ENCODE assay signal across 13 cellular contexts in the genomic region with DNA sequence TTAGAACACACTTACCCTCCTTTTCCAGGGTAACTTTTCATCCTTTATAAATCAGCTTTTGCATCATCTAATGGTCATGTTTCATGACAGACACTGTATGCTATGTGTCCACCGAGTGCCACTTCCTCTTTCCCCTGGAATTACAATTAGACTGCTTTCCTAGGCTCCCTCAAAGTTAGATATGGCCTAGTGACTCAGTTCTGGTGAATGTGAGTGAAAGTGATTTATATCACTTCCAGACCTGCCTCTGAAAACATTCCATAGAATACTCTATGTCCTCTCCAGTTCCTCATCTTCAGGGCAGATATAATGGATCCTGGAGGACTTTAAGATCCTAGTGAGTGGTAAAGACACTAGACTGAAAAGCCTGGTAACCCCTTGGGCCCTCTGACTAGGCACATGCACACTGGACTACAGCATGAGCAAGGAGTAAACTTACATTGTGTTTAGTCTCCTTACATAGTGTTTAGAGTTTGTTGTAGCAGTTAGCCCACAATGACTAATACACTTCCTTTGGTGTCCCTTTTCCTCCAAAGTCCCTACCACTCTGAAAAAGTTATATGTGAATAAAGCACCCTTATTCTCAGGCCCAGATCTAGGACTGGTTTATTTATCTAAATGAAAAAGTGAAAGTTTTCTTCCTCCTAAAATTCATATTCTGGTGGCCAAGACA. TPM values are rescaled to one million over a fixed set of nuclear protein-coding genes. Genes with fewer than 3 reads are reported as not detected.
DNase-seq lines count a peak whose midpoint lies in the region; ATAC-seq and TF ChIP-seq lines count a peak whose summit lies in the region.
"Had no signal": no experiment of that assay in that cellular context is flagged by ENCODE, and none has a peak within 500 bp of the region (broad histone marks: within the 10 kb centered on the region; RNA-seq: fewer than 3 reads in every experiment).

No MANE protein-coding gene starts in this region.

- H3K4me3 ChIP-seq in fibroblast of mammary gland (ENCODE audit: control insufficient read depth, low read depth, low read length) (no peak overlapping the region), smooth muscle cell (no peak overlapping the region), testis (no peak overlapping the region)
- H3K4me3 ChIP-seq: A549, ovary had no signal

- peaks cover 13% of the 10 kb centered on the region for H3K4me1 Mint-ChIP-seq in activated CD8-positive, alpha-beta T cell treated with anti-CD3 and anti-CD28 coated beads, Interleukin-2, amount 10 ng/mL, durations not matched to agents 7 days and 5 days (ENCODE audit: low read depth)
- no peaks in the 10 kb centered on the region for H3K4me1 Mint-ChIP-seq in activated CD8-positive, alpha-beta T cell treated with anti-CD3 and anti-CD28 coated beads for 36 hours (ENCODE audit: low read depth)
- H3K4me1 Mint-ChIP-seq: activated B cell treated with CpG ODN at 0.5 μM for 24 hours; activated naive CD8-positive, alpha-beta T cell treated with anti-CD3 and anti-CD28 coated beads, Interleukin-2, amount 50 U/mL, for 24 hours had no signal

- no peaks in the 10 kb centered on the region for H4K20me1 ChIP-seq in smooth muscle cell (ENCODE audit: low read depth)

- peaks cover 7% of the 10 kb centered on the region for H3K9me3 Mint-ChIP-seq in activated CD8-positive, alpha-beta T cell treated with anti-CD3 and anti-CD28 coated beads, Interleukin-2, amount 10 ng/mL, durations not matched to agents 7 days and 5 days (ENCODE audit: insufficient read depth)
- H3K9me3 Mint-ChIP-seq in activated CD8-positive, alpha-beta T cell treated with anti-CD3 and anti-CD28 coated beads for 36 hours = peaks cover 18% of the 10 kb centered on the region

- H3K4me3 Mint-ChIP-seq in activated CD8-positive, alpha-beta T cell treated with anti-CD3 and anti-CD28 coated beads, Interleukin-2, amount 10 ng/mL, durations not matched to agents 7 days and 5 days = no peak overlapping the region
- no peak overlapping the region for H3K4me3 Mint-ChIP-seq in activated CD8-positive, alpha-beta T cell treated with anti-CD3 and anti-CD28 coated beads for 36 hours
- H3K4me3 Mint-ChIP-seq: activated B cell treated with CpG ODN at 0.5 μM for 24 hours; activated naive CD8-positive, alpha-beta T cell treated with anti-CD3 and anti-CD28 coated beads, Interleukin-2, amount 50 U/mL, for 24 hours had no signal

- H3K4me2 ChIP-seq in smooth muscle cell = peak overlapping the region; percentile 22
- H3K4me2 ChIP-seq: A549 had no signal

- 0% methylated on average over 1 of the region's 1 CpG for WGBS in smooth muscle cell (ENCODE audit: low lambda C conversion rate)
- 64 to 69% methylated on average over 1 of the region's 1 CpG for WGBS in testis, 2 donors

- no peaks in the 10 kb centered on the region for H3K27me3 Mint-ChIP-seq in activated CD8-positive, alpha-beta T cell treated with anti-CD3 and anti-CD28 coated beads, Interleukin-2, amount 10 ng/mL, durations not matched to agents 7 days and 5 days (ENCODE audit: low read depth)
- no peaks in the 10 kb centered on the region for H3K27me3 Mint-ChIP-seq in activated CD8-positive, alpha-beta T cell treated with anti-CD3 and anti-CD28 coated beads for 36 hours
- H3K27me3 Mint-ChIP-seq: activated naive CD8-positive, alpha-beta T cell treated with anti-CD3 and anti-CD28 coated beads, Interleukin-2, amount 50 U/mL, for 24 hours had no signal

- peak overlapping the region; percentile 10 for H2AFZ ChIP-seq in smooth muscle cell (ENCODE audit: low read depth)

- DNase-seq in activated CD8-positive, alpha-beta T cell treated with anti-CD3 and anti-CD28 coated beads, Interleukin-2, amount 10 ng/mL, durations not matched to agents 7 days and 5 days = no peak
- DNase-seq in activated CD8-positive, alpha-beta T cell treated with anti-CD3 and anti-CD28 coated beads for 36 hours = no peak
- DNase-seq in RKO (ENCODE audit: low spot score) (peak; percentile 74), fibroblast of mammary gland (ENCODE audit: low read depth) (peak; percentile 85), smooth muscle cell (lab: John Stamatoyannopoulos, UW; ENCODE audit: unreplicated experiment) (no peak), NCI-H1930 (lab: John Stamatoyannopoulos, UW) (no peak), testis (no peak)
- DNase-seq: activated B cell treated with CpG ODN at 0.5 μM for 24 hours; activated naive CD8-positive, alpha-beta T cell treated with anti-CD3 and anti-CD28 coated beads, Interleukin-2, amount 50 U/mL, for 24 hours; NCI-H526; ovary had no signal

- TF ChIP-seq POLR2A in testis (IDR thresholded peaks at IDR 0.05) = no peak

- peaks cover 6% of the 10 kb centered on the region for H3F3A ChIP-seq in smooth muscle cell (ENCODE audit: low read depth)

- H3K27ac ChIP-seq in smooth muscle cell (ENCODE audit: low read depth) = peak overlapping the region; percentile 79
- no peak overlapping the region for H3K27ac ChIP-seq in testis
- H3K27ac ChIP-seq: A549, ovary had no signal

- no peaks in the 10 kb centered on the region for H3K27me3 ChIP-seq in smooth muscle cell (ENCODE audit: low read depth)
- no peaks in the 10 kb centered on the region for H3K27me3 ChIP-seq in testis
- H3K27me3 ChIP-seq: ovary had no signal

- H3K36me3 ChIP-seq in smooth muscle cell (ENCODE audit: low read depth) (no peaks in the 10 kb centered on the region), testis (ENCODE audit: low read depth, missing control alignments) (no peaks in the 10 kb centered on the region)
- H3K36me3 ChIP-seq: ovary had no signal

- POLR2A ChIA-PET in activated CD8-positive, alpha-beta T cell treated with anti-CD3 and anti-CD28 coated beads, Interleukin-2, amount 10 ng/mL, durations not matched to agents 7 days and 5 days (lab: Charles Lee) = no interaction called here
- POLR2A ChIA-PET in activated CD8-positive, alpha-beta T cell treated with anti-CD3 and anti-CD28 coated beads for 36 hours (lab: Charles Lee) = no interaction called here

- H3K4me1 ChIP-seq in smooth muscle cell (ENCODE audit: low read depth) = no peaks in the 10 kb centered on the region
- H3K4me1 ChIP-seq in testis = no peaks in the 10 kb centered on the region
- H3K4me1 ChIP-seq: A549 had no signal

- no peak for TF ChIP-seq CTCF in activated CD8-positive, alpha-beta T cell treated with anti-CD3 and anti-CD28 coated beads for 36 hours (IDR thresholded peaks at IDR 0.05)
- no peak for TF ChIP-seq CTCF in fibroblast of mammary gland (conservative IDR thresholded peaks at IDR 0.05; ENCODE audit: control insufficient read depth, insufficient read depth, low read depth, low read length)
- no peak for TF ChIP-seq CTCF in smooth muscle cell (IDR thresholded peaks at IDR 0.05; ENCODE audit: borderline replicate concordance, insufficient read depth, poor library complexity, severe bottlenecking)
- no peak for TF ChIP-seq CTCF in testis (IDR thresholded peaks at IDR 0.05)

- H3K27ac Mint-ChIP-seq in activated CD8-positive, alpha-beta T cell treated with anti-CD3 and anti-CD28 coated beads, Interleukin-2, amount 10 ng/mL, durations not matched to agents 7 days and 5 days = peak overlapping the region; percentile 36
- no peak overlapping the region for H3K27ac Mint-ChIP-seq in activated CD8-positive, alpha-beta T cell treated with anti-CD3 and anti-CD28 coated beads for 36 hours
- H3K27ac Mint-ChIP-seq: activated B cell treated with CpG ODN at 0.5 μM for 24 hours; activated naive CD8-positive, alpha-beta T cell treated with anti-CD3 and anti-CD28 coated beads, Interleukin-2, amount 50 U/mL, for 24 hours had no signal

- H3K9me3 ChIP-seq in smooth muscle cell (replicated peaks; ENCODE audit: low read depth) (no peaks in the 10 kb centered on the region), testis (no peaks in the 10 kb centered on the region)
- H3K9me3 ChIP-seq: A549, ovary had no signal

- no peaks in the 10 kb centered on the region for H3K79me2 ChIP-seq in smooth muscle cell (ENCODE audit: low read depth)

- CTCF ChIA-PET in activated CD8-positive, alpha-beta T cell treated with anti-CD3 and anti-CD28 coated beads, Interleukin-2, amount 10 ng/mL, durations not matched to agents 7 days and 5 days (lab: Charles Lee) = no interaction called here
- CTCF ChIA-PET in activated CD8-positive, alpha-beta T cell treated with anti-CD3 and anti-CD28 coated beads for 36 hours (lab: Charles Lee) = no interaction called here

- no peak overlapping the region for H3K9ac ChIP-seq in smooth muscle cell (ENCODE audit: low read depth)

- H3K36me3 Mint-ChIP-seq in activated CD8-positive, alpha-beta T cell treated with anti-CD3 and anti-CD28 coated beads, Interleukin-2, amount 10 ng/mL, durations not matched to agents 7 days and 5 days (ENCODE audit: low read depth) = peaks cover 19% of the 10 kb centered on the region
- peaks cover 6% of the 10 kb centered on the region for H3K36me3 Mint-ChIP-seq in activated CD8-positive, alpha-beta T cell treated with anti-CD3 and anti-CD28 coated beads for 36 hours (ENCODE audit: low read depth)

- intact Hi-C loops in activated CD8-positive, alpha-beta T cell treated with anti-CD3 and anti-CD28 coated beads for 36 hours (cut with micrococcal nuclease) = no loop called here
- intact Hi-C loops in testis (cut with DNase I; ENCODE audit: low total_unique reads) = no loop called here

- ATAC-seq in activated CD8-positive, alpha-beta T cell treated with anti-CD3 and anti-CD28 coated beads, Interleukin-2, amount 10 ng/mL, durations not matched to agents 7 days and 5 days = peak; percentile 42
- no peak for ATAC-seq in activated CD8-positive, alpha-beta T cell treated with anti-CD3 and anti-CD28 coated beads for 36 hours
- no peak for ATAC-seq in GM21381 (IDR thresholded peaks at IDR 0.05; ENCODE audit: unreplicated experiment)
- ATAC-seq: A549; activated naive CD8-positive, alpha-beta T cell treated with anti-CD3 and anti-CD28 coated beads, Interleukin-2, amount 50 U/mL, for 24 hours had no signal

RNA-seq across cellular contexts. Expression of a gene that starts 59.3 kb away (rescaled TPM):
- not detected for total RNA-seq in activated CD8-positive, alpha-beta T cell treated with anti-CD3 and anti-CD28 coated beads, Interleukin-2, amount 10 ng/mL, durations not matched to agents 7 days and 5 days
- total RNA-seq in activated CD8-positive, alpha-beta T cell treated with anti-CD3 and anti-CD28 coated beads for 36 hours = under 1 TPM; 0.07 to 0.09 TPM
- total RNA-seq in smooth muscle cell = 0.40 TPM in 1 of 2 replicates, not detected in the other
- polyA plus RNA-seq in smooth muscle cell = not detected in 2 replicates
- total RNA-seq in testis = under 1 TPM; 0.24 to 0.50 TPM
- not detected for polyA plus RNA-seq in testis (ENCODE audit: insufficient read depth, low read depth, low replicate concordance)
- total RNA-seq: activated B cell treated with CpG ODN at 0.5 μM for 24 hours had no signal
- polyA plus RNA-seq: A549 had no signal

Comparison
In these comparisons a context has a peak if more than half of its experiments do, and no peak if none do; other contexts are left out.
1. DNase-seq: peak in RKO (single experiment) and fibroblast of mammary gland (single experiment); none in activated CD8-positive, alpha-beta T cell treated with anti-CD3 and anti-CD28 coated beads, Interleukin-2, amount 10 ng/mL, durations not matched to agents 7 days and 5 days (single experiment), activated CD8-positive, alpha-beta T cell treated with anti-CD3 and anti-CD28 coated beads for 36 hours (single experiment), smooth muscle cell (single experiment), NCI-H1930 (0 of 2) and testis (single experiment).